ENCODE assay signal across 14 cellular contexts in the genomic region with DNA sequence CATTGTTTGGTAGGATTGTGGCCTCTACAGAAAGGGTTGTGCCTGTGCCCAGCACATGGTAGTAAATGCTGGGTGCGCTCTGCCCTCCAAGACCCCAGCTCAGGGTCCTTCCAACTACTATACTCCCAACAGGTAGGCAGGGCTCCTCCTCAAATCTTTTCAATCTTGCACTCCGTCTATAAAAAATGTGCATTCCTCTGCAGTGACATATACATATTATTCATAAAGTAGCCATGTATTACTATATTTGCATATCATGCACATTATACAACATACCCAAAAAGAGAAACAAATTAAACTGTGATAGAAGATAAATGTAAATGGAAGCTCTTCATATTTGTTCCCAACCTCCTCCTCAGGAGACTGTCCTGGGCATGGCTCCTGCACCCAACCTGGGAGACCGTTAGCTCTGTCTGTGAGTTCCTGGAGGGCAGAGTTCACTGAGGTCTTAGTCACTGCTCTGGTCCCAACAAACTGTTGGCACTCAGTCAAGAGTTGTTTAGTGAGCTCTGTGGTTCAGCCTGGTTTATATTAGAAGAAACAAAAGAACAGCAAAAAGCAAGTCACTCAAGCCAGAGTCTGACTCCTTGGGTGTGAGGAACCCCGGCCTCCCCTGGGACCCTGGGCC. TPM values are rescaled to one million over a fixed set of nuclear protein-coding genes. Genes with fewer than 3 reads are reported as not detected.
DNase-seq lines count a peak whose midpoint lies in the region; ATAC-seq and TF ChIP-seq lines count a peak whose summit lies in the region.
"Had no signal": no experiment of that assay in that cellular context is flagged by ENCODE, and none has a peak within 500 bp of the region (broad histone marks: within the 10 kb centered on the region; RNA-seq: fewer than 3 reads in every experiment).

No MANE protein-coding gene starts in this region.

- no peaks in the 10 kb centered on the region for H3K79me2 ChIP-seq in PC-3 (ENCODE audit: low read length)

- H3K9me3 ChIP-seq in PC-3 (ENCODE audit: low read length), result no peaks in the 10 kb centered on the region

- H3K9ac ChIP-seq in PC-3 (ENCODE audit: low read length), result no peak overlapping the region

- CTCF ChIA-PET in PC-3 (lab: Charles Lee), result interaction anchor here (0.6 to 1.1 kb wide), 4 partner anchors 39 to 262 kb away, joined by 3 to 5 read pairs (median 4); partner anchors contain the start of gene CCDC174

- peaks cover 35% of the 10 kb centered on the region for H3K4me1 ChIP-seq in PC-3 (ENCODE audit: insufficient read depth, low read length)

- H3K27me3 Mint-ChIP-seq in T-helper 2 cell treated with Interferon-gamma antibody and Interleukin-4, amounts not matched to agents 5 μg/mL and 100 μg/mL, for 36 hours (ENCODE audit: low read depth), result peaks cover 4% of the 10 kb centered on the region

- intact Hi-C loops in PC-3 (cut with micrococcal nuclease), result loop anchor here (5.0 kb wide), 2 partner anchors 41 to 64 kb away; partner anchors contain the start of gene CCDC174

- no peak overlapping the region for H3K27ac Mint-ChIP-seq in T-helper 2 cell treated with Interferon-gamma antibody and Interleukin-4, amounts not matched to agents 5 μg/mL and 100 μg/mL, for 36 hours

- POLR2A ChIA-PET in PC-3 (lab: Charles Lee; ENCODE audit: unreplicated experiment), result interaction anchor here (0.6 kb wide), 1 partner anchor 66 kb away, joined by 6 read pairs; no protein-coding TSS in a partner anchor

- no peaks in the 10 kb centered on the region for H4K20me1 ChIP-seq in PC-3 (ENCODE audit: low read length)

- DNase-seq in ELR (ENCODE audit: low read depth), result peak; percentile 91
- peak; percentile 88 for DNase-seq in PC-3
- peak; percentile 6 for DNase-seq in epithelial cell of prostate (ENCODE audit: low read depth, low spot score)
- DNase-seq in myocyte (ENCODE audit: low read depth), result peak; percentile 28
- DNase-seq in activated effector memory CD4-positive, alpha-beta T cell treated with anti-CD3 and anti-CD28 coated beads, Interleukin-2, amount 50 U/mL, for 16 hours, result no peak
- no peak for DNase-seq in T-helper 2 cell treated with Interferon-gamma antibody and Interleukin-4, amounts not matched to agents 5 μg/mL and 100 μg/mL, for 36 hours (ENCODE audit: low spot score)
- DNase-seq: activated naive CD4-positive, alpha-beta T cell treated with anti-CD3 and anti-CD28 coated beads, Interleukin-2, amount 50 U/mL, for 16 hours; C1 segment of cervical spinal cord; glutamatergic neuron; stimulated activated naive CD4-positive, alpha-beta T cell had no signal

- no peaks in the 10 kb centered on the region for H3K27me3 ChIP-seq in PC-3 (ENCODE audit: low read length)

- no peak for TF ChIP-seq CTCF in PC-3 (conservative IDR thresholded peaks at IDR 0.05; ENCODE audit: low read depth, low read length)

- peak overlapping the region; percentile 32 for H3K27ac ChIP-seq in PC-3 (ENCODE audit: low read length)
- no peak overlapping the region for H3K27ac ChIP-seq in epithelial cell of prostate
- H3K27ac ChIP-seq: PC-9 had no signal

- H3K4me3 ChIP-seq in PC-3 (ENCODE audit: low read length), result no peak overlapping the region
- H3K4me3 ChIP-seq: PC-9 had no signal

- H3K9me2 ChIP-seq in PC-3 (replicated peaks; ENCODE audit: low read length), result no peaks in the 10 kb centered on the region

- H3K36me3 Mint-ChIP-seq in T-helper 2 cell treated with Interferon-gamma antibody and Interleukin-4, amounts not matched to agents 5 μg/mL and 100 μg/mL, for 36 hours (ENCODE audit: low read depth), result no peaks in the 10 kb centered on the region

- peak; percentile 77 for ATAC-seq in PC-3
- ATAC-seq in HG02973 (IDR thresholded peaks at IDR 0.05; ENCODE audit: unreplicated experiment), result no peak
- ATAC-seq in GM19463 (IDR thresholded peaks at IDR 0.05; ENCODE audit: unreplicated experiment), result no peak

- H3K9me3 Mint-ChIP-seq in T-helper 2 cell treated with Interferon-gamma antibody and Interleukin-4, amounts not matched to agents 5 μg/mL and 100 μg/mL, for 36 hours, result no peaks in the 10 kb centered on the region

- peak overlapping the region; percentile 66 for H3K4me2 ChIP-seq in PC-3 (ENCODE audit: low read length)
- H3K4me2 ChIP-seq: PC-9 had no signal

- H3F3A ChIP-seq in PC-3 (ENCODE audit: low read length, unreplicated experiment), result no peaks in the 10 kb centered on the region

- no peak overlapping the region for H2AFZ ChIP-seq in PC-3 (ENCODE audit: low read length)
- H2AFZ ChIP-seq: PC-9 had no signal

- BruUV-seq in PC-3 (replicated peaks; lab: Mats Ljungman, UMichigan), result no TSS peak

- H3K4me1 Mint-ChIP-seq in T-helper 2 cell treated with Interferon-gamma antibody and Interleukin-4, amounts not matched to agents 5 μg/mL and 100 μg/mL, for 36 hours (ENCODE audit: low read depth), result no peaks in the 10 kb centered on the region

- H3K4me3 Mint-ChIP-seq in T-helper 2 cell treated with Interferon-gamma antibody and Interleukin-4, amounts not matched to agents 5 μg/mL and 100 μg/mL, for 36 hours, result no peak overlapping the region

- H3K36me3 ChIP-seq in PC-3 (ENCODE audit: low read depth, low read length), result no peaks in the 10 kb centered on the region

RNA-seq across cellular contexts. Expression of gene GRIP2, which starts 47.7 kb away (rescaled TPM):
- 0.29 and 0.36 TPM in 2 replicates for total RNA-seq in PC-3 (2014; rRNA removed)
- total RNA-seq in myocyte, result 6.6 and 11.8 TPM in 2 replicates
- polyA plus RNA-seq in myocyte (2012), result 4.5 TPM
- total RNA-seq: lung microvascular endothelial cell, PC-9 had no signal

Comparison
In these comparisons a context has a peak if more than half of its experiments do, and no peak if none do; other contexts are left out.
1. DNase-seq: peak in ELR (single experiment), PC-3 (single experiment), epithelial cell of prostate (single experiment) and myocyte (single experiment); none in activated effector memory CD4-positive, alpha-beta T cell treated with anti-CD3 and anti-CD28 coated beads, Interleukin-2, amount 50 U/mL, for 16 hours (single experiment) and T-helper 2 cell treated with Interferon-gamma antibody and Interleukin-4, amounts not matched to agents 5 μg/mL and 100 μg/mL, for 36 hours (single experiment).